ENCODE assay signal across 8 cellular contexts in the genomic region with DNA sequence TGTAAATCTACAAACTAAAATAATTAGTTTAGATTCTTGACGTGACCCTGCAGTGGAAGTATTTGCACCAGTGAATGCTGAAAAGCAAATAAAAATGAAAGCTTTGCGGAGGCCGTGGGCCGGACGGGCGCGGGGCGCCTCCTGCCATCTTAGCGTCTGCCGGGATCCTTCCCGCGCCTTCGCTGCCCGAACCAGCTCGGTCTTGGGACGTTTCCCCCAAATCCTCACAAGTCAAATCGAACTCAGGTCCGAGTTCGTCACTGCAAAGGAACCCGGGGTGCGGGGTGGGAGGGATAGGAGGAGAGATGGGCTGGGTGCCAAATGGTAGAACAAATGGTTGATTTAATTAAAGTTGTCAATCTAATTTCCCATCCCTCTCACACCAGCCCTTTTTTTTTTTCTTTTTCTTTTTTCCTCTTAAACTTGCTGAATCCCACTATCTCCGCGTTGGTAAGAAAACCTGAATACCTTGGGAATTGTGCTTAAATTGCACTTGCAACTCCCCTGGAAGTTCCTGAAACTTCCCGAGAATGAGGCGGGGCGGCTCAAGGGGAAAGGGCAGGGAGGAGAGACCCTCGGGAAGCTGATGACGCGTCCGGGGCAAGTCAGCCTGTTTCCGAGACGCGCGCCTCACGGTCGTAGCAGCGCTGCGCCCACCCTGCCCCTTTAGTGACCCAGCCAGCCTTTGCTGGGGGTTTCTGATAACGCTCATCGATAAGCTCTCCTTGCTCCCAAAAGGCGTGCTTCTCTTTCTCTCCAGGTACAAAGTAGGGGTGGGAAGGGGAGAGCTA. TPM values are rescaled to one million over a fixed set of nuclear protein-coding genes. Genes with fewer than 3 reads are reported as not detected.
DNase-seq lines count a peak whose midpoint lies in the region; ATAC-seq, FAIRE-seq and TF ChIP-seq lines count a peak whose summit lies in the region.

No MANE protein-coding gene starts in this region.

- peak overlapping the region; percentile 96 for H3K27ac ChIP-seq in mammary epithelial cell (ENCODE audit: insufficient read depth, low read depth, low read length)
- H3K27ac ChIP-seq in keratinocyte (ENCODE audit: control insufficient read depth, insufficient read depth, low read length) = peak overlapping the region; percentile 96

- peak overlapping the region; percentile 69 for H2AFZ ChIP-seq in mammary epithelial cell (ENCODE audit: low read depth, low read length)
- peak overlapping the region; percentile 72 for H2AFZ ChIP-seq in keratinocyte (ENCODE audit: control insufficient read depth, low read length)

- H3K4me2 ChIP-seq in mammary epithelial cell (ENCODE audit: insufficient read depth, low read depth, low read length) (peak overlapping the region; percentile 82), keratinocyte (ENCODE audit: control insufficient read depth, extremely low read depth, insufficient read depth, low read depth, low read length) (peak overlapping the region; percentile 93)

- H3K79me2 ChIP-seq in mammary epithelial cell (ENCODE audit: insufficient read depth, low read length) (peaks cover 61% of the 10 kb centered on the region), keratinocyte (ENCODE audit: control insufficient read depth, insufficient read depth, low read length) (peaks cover 49% of the 10 kb centered on the region)

- no peak for TF ChIP-seq CTCF in mammary epithelial cell (conservative IDR thresholded peaks at IDR 0.05 in 1 of 2, IDR thresholded peaks at IDR 0.05 in 1 of 2; ENCODE audit: extremely low read depth in 1 of 2, insufficient read depth in 1 of 2, low read depth in 1 of 2, low read length in 2 of 2)
- no peak for TF ChIP-seq CTCF in keratinocyte (optimal IDR thresholded peaks at IDR 0.05 in 1 of 3, IDR thresholded peaks at IDR 0.05 in 1 of 3, conservative IDR thresholded peaks at IDR 0.05 in 1 of 3; ENCODE audit: extremely low read depth in 1 of 3, insufficient read depth in 2 of 3, low read length in 3 of 3)

- H3K9me3 ChIP-seq in NT2/D1 (ENCODE audit: insufficient read depth, low read length) (peaks cover 17% of the 10 kb centered on the region; the same call in 1 of the 2 replicates), mammary epithelial cell (replicated peaks; ENCODE audit: insufficient read depth, low read length) (no peaks in the 10 kb centered on the region), keratinocyte (ENCODE audit: control insufficient read depth, low read depth, low read length) (no peaks in the 10 kb centered on the region)

- peaks cover 30% of the 10 kb centered on the region for H3K36me3 ChIP-seq in NT2/D1 (ENCODE audit: insufficient read depth, insufficient read length, low read length)
- H3K36me3 ChIP-seq in mammary epithelial cell (ENCODE audit: insufficient read depth, low read length) = no peaks in the 10 kb centered on the region
- peaks cover 0 to 3% of the 10 kb centered on the region in 2 experiments for H3K36me3 ChIP-seq in keratinocyte (ENCODE audit: control insufficient read depth in 2 of 2, extremely low read depth in 1 of 2, insufficient read depth in 2 of 2, low read length in 2 of 2)

- intact Hi-C loops in mammary epithelial cell (cut with micrococcal nuclease) = loop anchor here (1.0 to 10.0 kb wide), 7 partner anchors 70 to 596 kb away; no protein-coding TSS in a partner anchor

- WGBS in mammary epithelial cell (ENCODE audit: low coverage, missing lambda C conversion rate) = 0% methylated on average over 22 of the region's 41 CpGs

- no peaks in the 10 kb centered on the region for H3K9me1 ChIP-seq in keratinocyte (ENCODE audit: control insufficient read depth, extremely low read depth, insufficient read depth, low read length)

- H4K20me1 ChIP-seq in mammary epithelial cell (ENCODE audit: insufficient read depth, low read length) (no peaks in the 10 kb centered on the region), keratinocyte (ENCODE audit: control insufficient read depth, extremely low read depth, insufficient read depth, low read length) (no peaks in the 10 kb centered on the region)

- FAIRE-seq in keratinocyte (lab: Jason Lieb, UNC) = no peak

- no peaks in the 10 kb centered on the region for H3K4me1 ChIP-seq in NT2/D1 (ENCODE audit: insufficient read depth, insufficient read length)
- H3K4me1 ChIP-seq in mammary epithelial cell (ENCODE audit: insufficient read depth, low read length) = peaks cover 21% of the 10 kb centered on the region
- peaks cover 31% of the 10 kb centered on the region for H3K4me1 ChIP-seq in keratinocyte (ENCODE audit: control insufficient read depth, extremely low read depth, insufficient read depth, low read length)

- no peak for ATAC-seq in GM18502 (IDR thresholded peaks at IDR 0.05; ENCODE audit: poor library complexity, unreplicated experiment)

- dilution Hi-C loops in mammary epithelial cell (cut with HindIII; ENCODE audit: low sequenced_read_pairs) = loop anchor here (25.0 kb wide), 1 partner anchor 600 kb away; no protein-coding TSS in a partner anchor
- dilution Hi-C loops in keratinocyte (cut with MboI; ENCODE audit: extremely low pct_ligation_motif_present, low sequenced_read_pairs) = no loop called here

- no peaks in the 10 kb centered on the region for H3K27me3 ChIP-seq in NT2/D1 (ENCODE audit: insufficient read depth, insufficient read length)
- no peaks in the 10 kb centered on the region for H3K27me3 ChIP-seq in mammary epithelial cell (ENCODE audit: insufficient read depth, low read length)
- no peaks in the 10 kb centered on the region for H3K27me3 ChIP-seq in keratinocyte (ENCODE audit: control insufficient read depth, extremely low read depth, insufficient read depth, low read length)

- DNase-seq in Caki2 (ENCODE audit: low read depth) (peak; percentile 49), NT2/D1 (ENCODE audit: low read depth, low spot score) (no peak), mammary epithelial cell (peak; percentile 39), keratinocyte (ENCODE audit: low read depth, low spot score) (no peak), NCI-H774 (lab: John Stamatoyannopoulos, UW) (no peak), putamen (ENCODE audit: low spot score) (no peak)
- peak; percentile 8 for DNase-seq in stimulated activated CD4-positive, alpha-beta T cell treated with anti-CD3 and anti-CD28 coated beads, Interleukin-12 subunit alpha, Interleukin-12 subunit beta, amount 100 ng/mL, for 4 hours

- CTCF ChIA-PET in mammary epithelial cell (lab: Charles Lee; ENCODE audit: low non-redundant PET) = interaction anchor here (0.6 kb wide), 1 partner anchor 118 kb away, joined by 6 read pairs; no protein-coding TSS in a partner anchor

- H3K4me3 ChIP-seq in NT2/D1 (ENCODE audit: insufficient read length, low read depth) = peak overlapping the region; percentile 80
- H3K4me3 ChIP-seq in mammary epithelial cell (replicated peaks in 1 of 3; ENCODE audit: insufficient read depth in 1 of 3, low read depth in 2 of 3, low read length in 3 of 3) = peak overlapping the region; percentile 73 to 98 (median 90)
- H3K4me3 ChIP-seq in keratinocyte (ENCODE audit: control insufficient read depth in 2 of 3, extremely low read depth in 1 of 3, insufficient read depth in 2 of 3, low read depth in 1 of 3, low read length in 3 of 3) = peak overlapping the region; percentile 63 to 98 (median 90)

- TSS peak; percentile 31 for BruUV-seq in mammary epithelial cell (replicated peaks; lab: Mats Ljungman, UMichigan)

- in situ Hi-C loops in Caki2 (cut with HindIII; ENCODE audit: low pct_unique_long_range_greater_than_20kb, low sequenced_read_pairs) (loop anchor here (10.0 kb wide), 1 partner anchor 258 kb away; no protein-coding TSS in a partner anchor), mammary epithelial cell (cut with MboI; ENCODE audit: low sequenced_read_pairs in 2 of 2) (loop anchor here in 1 of 2 donors (5.0 to 10.0 kb wide), 2 partner anchors 410 to 598 kb away; no protein-coding TSS in a partner anchor)

- peak overlapping the region; percentile 99 for H3K9ac ChIP-seq in NT2/D1 (ENCODE audit: insufficient read length, low read depth)
- H3K9ac ChIP-seq in mammary epithelial cell (ENCODE audit: insufficient read depth, low read length) = peak overlapping the region; percentile 92
- H3K9ac ChIP-seq in keratinocyte (ENCODE audit: control insufficient read depth, extremely low read depth, insufficient read depth, low read length) = peak overlapping the region; percentile 84

RNA-seq across cellular contexts. Expression of a gene that starts 1.7 kb away (rescaled TPM):
- 26.6 and 32.5 TPM in 2 replicates for total RNA-seq in Caki2 (2014; rRNA removed; shearing (Covaris generic); ENCODE audit: low replicate concordance)
- 100 to 1,000 TPM; 114 to 269 TPM for total RNA-seq in mammary epithelial cell
- polyA plus RNA-seq in mammary epithelial cell = 101 TPM
- 146 TPM for polyA minus RNA-seq in mammary epithelial cell
- 114 to 199 TPM (median 164 TPM) in 3 replicates for polyA plus RNA-seq in keratinocyte
- polyA plus RNA-seq in keratinocyte (2011; ENCODE audit: low read depth) = 132 TPM
- 32.4 and 55.3 TPM in 2 replicates for polyA plus RNA-seq in keratinocyte (2011; cell fraction: cytosol; rRNA removed)
- 228 and 282 TPM in 2 replicates for polyA plus RNA-seq in keratinocyte (2011; cell fraction: nucleus; rRNA removed)
- polyA plus RNA-seq in keratinocyte (2012; ENCODE audit: low replicate concordance) = 94.0 and 190 TPM in 2 replicates
- 79.3 to 246 TPM (median 164 TPM) in 3 replicates for polyA minus RNA-seq in keratinocyte
- 50.5 TPM for polyA minus RNA-seq in keratinocyte (2011; cell fraction: cytosol; rRNA and poly(A)+ RNA removed)
- polyA minus RNA-seq in keratinocyte (2011; cell fraction: nucleus; rRNA and poly(A)+ RNA removed) = 204 and 344 TPM in 2 replicates

Comparison
In these comparisons a context has a peak if more than half of its experiments do, and no peak if none do; other contexts are left out.
1. DNase-seq: peak in Caki2 (single experiment), mammary epithelial cell (single experiment) and stimulated activated CD4-positive, alpha-beta T cell treated with anti-CD3 and anti-CD28 coated beads, Interleukin-12 subunit alpha, Interleukin-12 subunit beta, amount 100 ng/mL, for 4 hours (single experiment); none in NT2/D1 (single experiment), keratinocyte (single experiment), NCI-H774 (single experiment) and putamen (single experiment).
2. Peak in every context shown above with its lines, with median percentiles within 50 percentile points of each other: H3K4me3 ChIP-seq and H3K9ac ChIP-seq.